9 cellular contexts compared by ENCODE assay signal in the genomic region with DNA sequence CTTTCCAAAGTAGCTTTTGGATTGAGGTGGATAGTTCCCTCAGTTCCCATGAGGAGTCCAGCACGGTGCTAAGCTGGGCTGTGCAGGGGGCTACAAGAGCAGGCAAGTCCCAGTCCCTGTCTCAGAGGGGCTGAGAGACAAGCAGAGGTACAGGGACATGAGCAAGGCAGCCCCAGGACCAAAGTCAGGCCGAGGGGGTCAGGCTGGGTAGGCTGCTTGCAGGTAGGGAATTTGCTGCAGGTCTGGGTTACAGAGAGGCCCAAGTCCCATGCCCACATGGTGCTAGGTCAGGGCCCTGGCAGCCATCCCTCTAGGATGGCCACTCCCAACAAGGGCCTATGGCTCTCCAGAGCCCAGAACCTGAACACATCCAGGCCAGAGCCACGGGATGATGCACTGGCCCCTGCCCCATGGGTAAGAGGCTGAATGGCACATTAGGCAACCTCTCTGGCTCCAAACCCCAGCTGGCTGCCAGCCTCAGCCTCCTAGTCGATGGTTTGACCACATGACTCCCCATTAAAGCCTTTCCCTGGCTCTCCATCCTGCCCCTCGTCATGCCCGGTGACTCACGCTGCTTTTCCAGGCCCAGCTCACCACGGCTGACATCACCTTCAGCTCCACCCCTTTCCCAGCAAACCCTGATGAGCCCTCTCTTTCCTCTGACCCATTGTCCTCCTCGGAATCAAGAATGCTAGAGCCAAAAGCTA.
DNase-seq lines count a peak whose midpoint lies in the region; ATAC-seq, FAIRE-seq and TF ChIP-seq lines count a peak whose summit lies in the region.
"Had no signal": no experiment of that assay in that cellular context is flagged by ENCODE, and none has a peak within 500 bp of the region (broad histone marks: within the 10 kb centered on the region; RNA-seq: fewer than 3 reads in every experiment).

No MANE protein-coding gene starts in this region.

- DNase-seq in COLO829 (ENCODE audit: low spot score) (peak; percentile 33), PC-9 (peak; percentile 72 to 87), fibroblast of mammary gland (ENCODE audit: low read depth) (peak; percentile 99), osteoblast (ENCODE audit: insufficient read length, low spot score, missing footprints) (peak; percentile 97), cortex of kidney (lab: John Stamatoyannopoulos, UW) (no peak), GM19239 (ENCODE audit: insufficient read length, low spot score) (no peak)
- DNase-seq: GF-D8 had no signal

- H3K79me2 ChIP-seq in PC-9 (ENCODE audit: low read depth) (no peaks in the 10 kb centered on the region), osteoblast (ENCODE audit: insufficient read depth, low read length) (no peaks in the 10 kb centered on the region)

- TSS peak; percentile 86 for BruUV-seq in PC-9 (replicated peaks; lab: Mats Ljungman, UMichigan)

- peak overlapping the region; percentile 37 for H3K4me2 ChIP-seq in PC-9
- H3K4me2 ChIP-seq in osteoblast (ENCODE audit: insufficient read depth, low read length): peak overlapping the region; percentile 36

- H3K9me3 ChIP-seq in PC-9 (ENCODE audit: insufficient read depth, low read depth): no peaks in the 10 kb centered on the region
- no peaks in the 10 kb centered on the region for H3K9me3 ChIP-seq in osteoblast (ENCODE audit: low read depth, low read length)

- H3K36me3 ChIP-seq in PC-9 (ENCODE audit: low read depth) (no peaks in the 10 kb centered on the region), osteoblast (ENCODE audit: insufficient read depth, low read length) (no peaks in the 10 kb centered on the region)

- H3K27ac ChIP-seq in PC-9: peak overlapping the region; percentile 61
- peak overlapping the region; percentile 91 for H3K27ac ChIP-seq in osteoblast (ENCODE audit: low read depth, low read length)

- peaks cover 33% of the 10 kb centered on the region for H3F3A ChIP-seq in PC-9 (ENCODE audit: insufficient read depth, low read depth)

- no peak overlapping the region for H3K4me3 ChIP-seq in PC-9
- H3K4me3 ChIP-seq in fibroblast of mammary gland (ENCODE audit: control insufficient read depth, low read depth, low read length): no peak overlapping the region
- H3K4me3 ChIP-seq in osteoblast (ENCODE audit: insufficient read depth, low read length): no peak overlapping the region

- TF ChIP-seq CTCF in PC-9 (conservative IDR thresholded peaks at IDR 0.05): no peak
- TF ChIP-seq CTCF in fibroblast of mammary gland (conservative IDR thresholded peaks at IDR 0.05; ENCODE audit: control insufficient read depth, insufficient read depth, low read depth, low read length): no peak
- TF ChIP-seq CTCF in osteoblast (IDR thresholded peaks at IDR 0.05; ENCODE audit: extremely low read depth, low read depth, low read length): no peak

- FAIRE-seq in GM19239 (lab: Jason Lieb, UNC): no peak

- H3K27me3 ChIP-seq in PC-9 (ENCODE audit: insufficient read depth, low read depth) (no peaks in the 10 kb centered on the region), osteoblast (ENCODE audit: insufficient read depth, low read length) (no peaks in the 10 kb centered on the region)

- no peaks in the 10 kb centered on the region for H3K9me2 ChIP-seq in PC-9 (ENCODE audit: insufficient read depth)

- intact Hi-C loops in PC-9 (cut with micrococcal nuclease; ENCODE audit: unreplicated experiment): loop anchor here (1.0 kb wide), 1 partner anchor 38 kb away; no protein-coding TSS in a partner anchor

- H3K4me1 ChIP-seq in PC-9 (replicated peaks; ENCODE audit: insufficient read depth) (peaks cover 74% of the 10 kb centered on the region), osteoblast (ENCODE audit: insufficient read depth, low read length) (peaks cover 18% of the 10 kb centered on the region)

- POLR2A ChIA-PET in PC-9 (lab: Charles Lee; ENCODE audit: unreplicated experiment): interaction anchor here (0.5 kb wide), 2 partner anchors 45 to 91 kb away, joined by 4 read pairs; no protein-coding TSS in a partner anchor

- H4K20me1 ChIP-seq in PC-9 (ENCODE audit: insufficient read depth) (no peaks in the 10 kb centered on the region), osteoblast (ENCODE audit: insufficient read depth, low read length) (no peaks in the 10 kb centered on the region)

- no peak for ATAC-seq in HG03139 (IDR thresholded peaks at IDR 0.05; ENCODE audit: unreplicated experiment)
- no peak for ATAC-seq in HG03432 (IDR thresholded peaks at IDR 0.05; ENCODE audit: unreplicated experiment)

- no peak overlapping the region for H2AFZ ChIP-seq in PC-9
- peak overlapping the region; percentile 84 for H2AFZ ChIP-seq in osteoblast (ENCODE audit: low read length)

- CTCF ChIA-PET in PC-9 (lab: Charles Lee): interaction anchor here (0.6 to 0.8 kb wide), 3 partner anchors 10 to 1588 kb away, joined by 3 read pairs; no protein-coding TSS in a partner anchor

Comparison
In these comparisons a context has a peak if more than half of its experiments do, and no peak if none do; other contexts are left out.
1. DNase-seq: peak in COLO829 (single experiment), PC-9 (2 of 2), fibroblast of mammary gland (single experiment) and osteoblast (single experiment); none in cortex of kidney (single experiment) and GM19239 (single experiment).